Comparison of ENCODE assay signal across 1 cellular context in genomic region chr21:46457801-46458314, GRCh38.
TF ChIP-seq lines count a peak whose summit lies in the region.

No MANE protein-coding gene starts in this region.

TF ChIP-seq in K562, 482 proteins besides CTCF, POLR2A, EP300 and RAD21 (continued from another document):
- TF ChIP-seq, protein P1, sequence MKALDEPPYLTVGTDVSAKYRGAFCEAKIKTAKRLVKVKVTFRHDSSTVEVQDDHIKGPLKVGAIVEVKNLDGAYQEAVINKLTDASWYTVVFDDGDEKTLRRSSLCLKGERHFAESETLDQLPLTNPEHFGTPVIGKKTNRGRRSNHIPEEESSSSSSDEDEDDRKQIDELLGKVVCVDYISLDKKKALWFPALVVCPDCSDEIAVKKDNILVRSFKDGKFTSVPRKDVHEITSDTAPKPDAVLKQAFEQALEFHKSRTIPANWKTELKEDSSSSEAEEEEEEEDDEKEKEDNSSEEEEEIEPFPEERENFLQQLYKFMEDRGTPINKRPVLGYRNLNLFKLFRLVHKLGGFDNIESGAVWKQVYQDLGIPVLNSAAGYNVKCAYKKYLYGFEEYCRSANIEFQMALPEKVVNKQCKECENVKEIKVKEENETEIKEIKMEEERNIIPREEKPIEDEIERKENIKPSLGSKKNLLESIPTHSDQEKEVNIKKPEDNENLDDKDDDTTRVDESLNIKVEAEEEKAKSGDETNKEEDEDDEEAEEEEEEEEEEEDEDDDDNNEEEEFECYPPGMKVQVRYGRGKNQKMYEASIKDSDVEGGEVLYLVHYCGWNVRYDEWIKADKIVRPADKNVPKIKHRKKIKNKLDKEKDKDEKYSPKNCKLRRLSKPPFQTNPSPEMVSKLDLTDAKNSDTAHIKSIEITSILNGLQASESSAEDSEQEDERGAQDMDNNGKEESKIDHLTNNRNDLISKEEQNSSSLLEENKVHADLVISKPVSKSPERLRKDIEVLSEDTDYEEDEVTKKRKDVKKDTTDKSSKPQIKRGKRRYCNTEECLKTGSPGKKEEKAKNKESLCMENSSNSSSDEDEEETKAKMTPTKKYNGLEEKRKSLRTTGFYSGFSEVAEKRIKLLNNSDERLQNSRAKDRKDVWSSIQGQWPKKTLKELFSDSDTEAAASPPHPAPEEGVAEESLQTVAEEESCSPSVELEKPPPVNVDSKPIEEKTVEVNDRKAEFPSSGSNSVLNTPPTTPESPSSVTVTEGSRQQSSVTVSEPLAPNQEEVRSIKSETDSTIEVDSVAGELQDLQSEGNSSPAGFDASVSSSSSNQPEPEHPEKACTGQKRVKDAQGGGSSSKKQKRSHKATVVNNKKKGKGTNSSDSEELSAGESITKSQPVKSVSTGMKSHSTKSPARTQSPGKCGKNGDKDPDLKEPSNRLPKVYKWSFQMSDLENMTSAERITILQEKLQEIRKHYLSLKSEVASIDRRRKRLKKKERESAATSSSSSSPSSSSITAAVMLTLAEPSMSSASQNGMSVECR (CRISPR knock-in tag; IDR thresholded peaks at IDR 0.05): peak; percentile 60
- TF ChIP-seq ZNF224 (CRISPR knock-in tag; IDR thresholded peaks at IDR 0.05): no peak
- TF ChIP-seq OTX1 (CRISPR knock-in tag; IDR thresholded peaks at IDR 0.05): no peak
- no peak for TF ChIP-seq BMI1 (IDR thresholded peaks at IDR 0.05; ENCODE audit: low read length)
- TF ChIP-seq ZNF764 (CRISPR knock-in tag; IDR thresholded peaks at IDR 0.05; ENCODE audit: low read depth): no peak
- peak; percentile 56; the same call in 1 of the 2 replicates for TF ChIP-seq GTF2A2 (tag; IDR thresholded peaks at IDR 0.05)
